8 cellular contexts compared by ENCODE assay signal in the genomic region with DNA sequence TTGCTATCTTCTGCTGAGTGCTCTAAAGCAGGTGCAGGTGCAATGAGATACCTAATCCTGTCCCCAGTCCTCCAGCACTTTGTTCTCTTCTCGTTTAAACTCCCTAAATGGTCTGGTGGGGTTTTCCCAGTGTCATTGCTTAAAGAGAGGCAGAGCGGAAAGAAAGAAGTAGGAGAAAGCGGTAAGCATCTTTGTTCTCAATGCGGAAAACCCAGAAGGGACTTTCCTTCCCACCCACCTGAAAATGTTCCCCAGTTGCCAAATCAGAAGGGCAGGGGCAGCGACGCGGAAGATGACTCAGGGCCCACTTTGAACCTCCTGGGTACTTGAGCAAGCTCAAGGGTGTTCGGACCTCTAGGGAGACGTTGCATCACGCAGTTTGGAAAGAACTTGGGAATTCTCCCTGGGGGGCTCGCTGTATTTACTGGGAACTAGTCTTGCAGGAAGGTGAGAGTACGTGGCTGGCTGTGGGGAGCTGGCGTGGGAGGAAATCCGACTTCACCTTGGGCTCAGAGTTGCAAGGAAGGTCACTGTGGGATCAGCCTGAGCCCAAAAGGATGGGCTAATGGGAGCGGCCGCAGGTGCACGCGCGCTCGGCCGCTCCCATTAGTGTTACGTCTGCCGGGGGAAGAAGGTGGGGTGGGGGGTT. TPM values are rescaled to one million over a fixed set of nuclear protein-coding genes. Genes with fewer than 3 reads are reported as not detected.
A peak's percentile ranks its signal among the peaks of the same experiment; 100 is the strongest.
DNase-seq lines count a peak whose midpoint lies in the region; ATAC-seq and TF ChIP-seq lines count a peak whose summit lies in the region.

No MANE protein-coding gene starts in this region.

- DNase-seq in T-helper 9 cell (peak; percentile 18), dorsolateral prefrontal cortex (no peak), omental fat pad (ENCODE audit: low spot score) (peak; percentile 39), ureter (ENCODE audit: low spot score) (no peak), NCI-H2029 (lab: John Stamatoyannopoulos, UW) (no peak), NOMO-1 treated with dmso at 0.1 percent for 144 hours (lab: John Stamatoyannopoulos, UW; ENCODE audit: unreplicated experiment) (no peak)

- peaks cover 0 to 49% (median 17%) of the 10 kb centered on the region in 45 donors for H3K27me3 ChIP-seq in dorsolateral prefrontal cortex

- in situ Hi-C loops in GM18951 (cut with MboI; ENCODE audit: low sequenced_read_pairs, unreplicated experiment) = no loop called here

- TF ChIP-seq CTCF in dorsolateral prefrontal cortex (IDR thresholded peaks at IDR 0.05 in 54 of 56, conservative IDR thresholded peaks at IDR 0.05 in 2 of 56; ENCODE audit: low read depth in 1 of 56, partially characterized antibody in 56 of 56) (no peak), omental fat pad (IDR thresholded peaks at IDR 0.05) (no peak)

- ATAC-seq in HG02885 (IDR thresholded peaks at IDR 0.05; ENCODE audit: poor library complexity, unreplicated experiment) (peak; percentile 25), omental fat pad (ENCODE audit: low FRiP score) (peak; percentile 66)

- H3K4me3 ChIP-seq in dorsolateral prefrontal cortex = peak overlapping the region; percentile 14 to 77 (median 63)

- peak; percentile 56 for TF ChIP-seq POLR2A in GM18951 (IDR thresholded peaks at IDR 0.05; ENCODE audit: extremely low read depth, insufficient read depth, insufficient read length)

- intact Hi-C loops in dorsolateral prefrontal cortex (cut with DNase I) = loop anchor here in 1 of 2 donors (5.0 kb wide), 1 partner anchor 106 kb away; no protein-coding TSS in a partner anchor

- peak overlapping the region in 37 of 59 donors; percentile 18 to 87 (median 82) for H3K27ac ChIP-seq in dorsolateral prefrontal cortex

RNA-seq across cellular contexts. Expression of gene SGPP2, which starts 0.6 kb away (rescaled TPM):
- total RNA-seq in dorsolateral prefrontal cortex = 10 to 100 TPM in 119 of 120 experiments, 1 to 10 TPM in 1; 7.0 to 35.1 (median 21.1) TPM
- 10 to 100 TPM in 1 of 4 donors, 1 to 10 TPM in 2, under 1 TPM in 1; 0.63 to 15.3 (median 7.2) TPM for total RNA-seq in omental fat pad
- total RNA-seq in ureter = 45.8 TPM

Comparison
In these comparisons a context has a peak if more than half of its experiments do, and no peak if none do; other contexts are left out.
1. DNase-seq: peak in T-helper 9 cell (single experiment) and omental fat pad (single experiment); none in dorsolateral prefrontal cortex (0 of 10), ureter (single experiment), NCI-H2029 (single experiment) and NOMO-1 treated with dmso at 0.1 percent for 144 hours (single experiment).